Comparison of ENCODE assay signal across 1 cellular context in genomic region chr5:135491038-135491551, GRCh38.
TF ChIP-seq lines count a peak whose summit lies in the region.

No MANE protein-coding gene starts in this region.

TF ChIP-seq in H1, 55 proteins besides CTCF, POLR2A, EP300 and RAD21:
- no peak for TF ChIP-seq HDAC2 (IDR thresholded peaks at IDR 0.05; ENCODE audit: borderline replicate concordance in 1 of 2, low read depth in 2 of 2, low read length in 2 of 2)
- peak; percentile 1 for TF ChIP-seq SUZ12 (IDR thresholded peaks at IDR 0.05; ENCODE audit: low read length)
- TF ChIP-seq SP1 (IDR thresholded peaks at IDR 0.05; ENCODE audit: low read depth, low read length): no peak
- no peak for TF ChIP-seq TAF1 (IDR thresholded peaks at IDR 0.05; ENCODE audit: low read depth, low read length)
- TF ChIP-seq E2F6 (IDR thresholded peaks at IDR 0.05): no peak
TF ChIP-seq in H1: peak in this region for 1.
